ENCODE assay signal across 8 cellular contexts in the genomic region with DNA sequence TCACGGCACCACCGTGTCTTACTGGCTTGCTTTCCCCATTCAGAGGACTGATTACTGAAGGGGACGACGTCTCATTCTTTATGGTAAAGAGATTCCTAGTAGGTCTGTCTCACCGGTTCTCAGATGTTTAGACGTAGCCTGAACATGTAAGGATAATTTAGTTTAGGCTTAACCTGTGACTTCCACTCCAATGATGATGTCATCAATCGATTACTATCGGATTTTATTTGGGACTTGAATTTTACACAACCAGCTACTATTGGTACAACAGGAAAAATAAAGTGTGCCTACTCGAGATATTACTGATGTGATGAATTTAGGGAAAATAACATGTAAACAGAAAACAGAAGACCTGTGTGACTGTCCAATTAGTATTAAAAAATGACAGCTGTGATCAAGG.
"Had no signal": no experiment of that assay in that cellular context is flagged by ENCODE, and none has a peak within 500 bp of the region (broad histone marks: within the 10 kb centered on the region; RNA-seq: fewer than 3 reads in every experiment).

No MANE protein-coding gene starts in this region.

- DNase-seq: GM23248, GOT3, H7, KG1 had no signal

- FAIRE-seq: HTR-8/SVneo had no signal

- H3K36me3 ChIP-seq: HAP-1 had no signal

- H3K27ac ChIP-seq: GM23248 had no signal

- H2AFZ ChIP-seq: GM23248 had no signal

- H3K4me3 ChIP-seq: GM23248, HAP-1 had no signal

- H3K9me3 ChIP-seq: HAP-1 had no signal

- ATAC-seq: HCT116 had no signal

- H3K9me3 Mint-ChIP-seq: IgD-negative memory B cell had no signal

- H3K9ac ChIP-seq: GM23248 had no signal

- H3K27me3 Mint-ChIP-seq: IgD-negative memory B cell had no signal

- H3K4me3 Mint-ChIP-seq: IgD-negative memory B cell had no signal
